11 cellular contexts compared by ENCODE assay signal in the genomic region with DNA sequence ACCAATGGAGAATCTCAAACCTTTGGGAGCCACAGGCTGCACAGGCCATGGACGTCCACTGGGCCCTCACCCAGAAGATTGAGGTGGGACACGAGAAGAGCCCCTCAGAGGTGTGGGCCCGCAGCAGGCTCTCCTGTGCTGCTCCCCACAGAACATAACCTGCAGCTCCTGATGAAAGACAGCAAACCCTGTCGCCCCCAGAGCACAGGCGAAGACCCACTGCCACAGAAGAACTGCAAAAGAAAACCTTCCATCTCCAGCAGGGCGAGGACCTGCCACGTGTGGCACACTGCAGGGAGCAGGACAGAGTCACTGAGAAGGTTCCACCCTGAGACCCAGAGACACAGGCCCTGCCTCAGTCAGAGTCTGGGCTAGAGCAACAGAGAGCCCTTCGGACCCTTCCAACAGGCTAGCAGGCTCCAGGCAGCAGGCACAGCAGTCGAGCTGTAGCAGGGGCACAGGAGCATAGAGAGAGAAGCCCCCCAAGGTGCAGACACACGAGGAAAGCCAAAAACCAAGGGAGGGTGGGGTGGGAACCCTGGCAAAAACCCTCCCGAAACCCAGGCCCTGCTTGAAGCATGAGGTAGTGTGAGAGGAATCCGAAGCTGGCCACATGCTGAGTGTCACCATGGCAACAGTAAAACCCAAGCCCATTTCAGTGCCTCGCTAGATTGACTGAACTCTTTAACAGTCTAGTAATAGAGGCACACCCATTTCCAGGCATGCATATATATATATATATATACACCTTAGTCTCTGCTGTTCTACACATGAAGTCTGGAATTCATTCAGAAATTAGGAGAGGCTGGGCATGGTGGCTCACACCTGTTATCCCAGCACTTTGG.
DNase-seq lines count a peak whose midpoint lies in the region; ATAC-seq and TF ChIP-seq lines count a peak whose summit lies in the region.
"Had no signal": no experiment of that assay in that cellular context is flagged by ENCODE, and none has a peak within 500 bp of the region (broad histone marks: within the 10 kb centered on the region; RNA-seq: fewer than 3 reads in every experiment).

No MANE protein-coding gene starts in this region.

- H3K4me3 ChIP-seq in fibroblast of pulmonary artery (replicated peaks; ENCODE audit: low read depth, low read length): no peak overlapping the region
- H3K4me3 ChIP-seq: tibial artery had no signal

- TF ChIP-seq POLR2A in GM18505 (IDR thresholded peaks at IDR 0.05; ENCODE audit: borderline replicate concordance, extremely low read depth, insufficient read depth, insufficient read length): no peak

- no peak for TF ChIP-seq CTCF in fibroblast of pulmonary artery (IDR thresholded peaks at IDR 0.05; ENCODE audit: low read length, missing control alignments)

- ATAC-seq in HG03108 (IDR thresholded peaks at IDR 0.05; ENCODE audit: unreplicated experiment): no peak
- ATAC-seq in GM18505 (IDR thresholded peaks at IDR 0.05; ENCODE audit: unreplicated experiment): no peak

- DNase-seq in DMS153 (lab: John Stamatoyannopoulos, UW) (peak; percentile 30), DMS153 treated with DMSO at 0.1 percent for 48 hours (lab: John Stamatoyannopoulos, UW; ENCODE audit: unreplicated experiment) (no peak), NCI-H69 (lab: John Stamatoyannopoulos, UW) (peak; percentile 68), fibroblast of pulmonary artery (ENCODE audit: low read depth) (peak; percentile 48), retina (peak; percentile 78), NOMO-1 treated with dmso at 0.1 percent for 144 hours (lab: John Stamatoyannopoulos, UW; ENCODE audit: unreplicated experiment) (no peak)
- DNase-seq: 8988T, activated gamma-delta T cell had no signal

Comparison
In these comparisons a context has a peak if more than half of its experiments do, and no peak if none do; other contexts are left out.
1. DNase-seq: peak in DMS153 (single experiment), NCI-H69 (single experiment), fibroblast of pulmonary artery (single experiment) and retina (single experiment); none in DMS153 treated with DMSO at 0.1 percent for 48 hours (single experiment) and NOMO-1 treated with dmso at 0.1 percent for 144 hours (single experiment).